In genomic region chr12:17982556-17982955, GRCh38 we compare ENCODE assay signal across 20 cellular contexts.
"Had no signal": no experiment of that assay in that cellular context is flagged by ENCODE, and none has a peak within 500 bp of the region (broad histone marks: within the 10 kb centered on the region; RNA-seq: fewer than 3 reads in every experiment).

No MANE protein-coding gene starts in this region.

- H3K9me3 Mint-ChIP-seq: WTC11 had no signal

- ATAC-seq: activated CD8-positive, alpha-beta T cell treated with anti-CD3 and anti-CD28 coated beads, Interleukin-2, amount 10 ng/mL, durations not matched to agents 7 days and 5 days; WTC11 had no signal

- DNase-seq: activated CD4-positive, alpha-beta T cell treated with anti-CD3 and anti-CD28 coated beads for 48 hours; activated CD4-positive, alpha-beta T cell treated with anti-CD3 and anti-CD28 coated beads, Interleukin-2, amount 50 U/mL, for 4 hours; activated CD4-positive, CD25-positive, alpha-beta regulatory T cell treated with anti-CD3 and anti-CD28 coated beads, Interleukin-2, amount 50 U/mL, for 72 hours; activated CD8-positive, alpha-beta memory T cell treated with anti-CD3 and anti-CD28 coated beads, Interleukin-2, amount 50 U/mL, for 48 hours; activated CD8-positive, alpha-beta T cell treated with anti-CD3 and anti-CD28 coated beads, Interleukin-2, amount 10 ng/mL, durations not matched to agents 7 days and 5 days; activated naive CD4-positive, alpha-beta T cell treated with anti-CD3 and anti-CD28 coated beads, Interleukin-2, amount 50 U/mL, for 16 hours; activated naive CD8-positive, alpha-beta T cell treated with anti-CD3 and anti-CD28 coated beads, Interleukin-2, amount 10 ng/mL, durations not matched to agents 7 days and 5 days; activated T-cell treated with anti-CD3 and anti-CD28 coated beads, Interleukin-2, amount 50 U/mL, for 1 hour; adrenal gland; anterior cingulate cortex; central memory CD4-positive, alpha-beta T cell; MM.1S; NCI-H1105 treated with DMSO at 0.1 percent for 48 hours; NCI-H1930; NCI-H2171 treated with DMSO at 0.1 percent for 48 hours; NCI-H226; NCI-H526 treated with DMSO at 0.1 percent for 48 hours; SHP77 treated with DMSO at 0.1 percent for 48 hours had no signal

- H3K4me1 Mint-ChIP-seq: activated naive CD8-positive, alpha-beta T cell treated with anti-CD3 and anti-CD28 coated beads, Interleukin-2, amount 10 ng/mL, durations not matched to agents 7 days and 5 days; WTC11 had no signal

- H3K4me3 ChIP-seq: adrenal gland had no signal

- H3K27ac ChIP-seq: adrenal gland had no signal

- H3K27me3 ChIP-seq: adrenal gland had no signal

- H3K27me3 Mint-ChIP-seq: activated naive CD8-positive, alpha-beta T cell treated with anti-CD3 and anti-CD28 coated beads, Interleukin-2, amount 10 ng/mL, durations not matched to agents 7 days and 5 days had no signal

- H3K4me3 Mint-ChIP-seq: activated CD8-positive, alpha-beta T cell treated with anti-CD3 and anti-CD28 coated beads, Interleukin-2, amount 10 ng/mL, durations not matched to agents 7 days and 5 days; activated naive CD8-positive, alpha-beta T cell treated with anti-CD3 and anti-CD28 coated beads, Interleukin-2, amount 10 ng/mL, durations not matched to agents 7 days and 5 days; T-helper 1 cell treated with Interleukin-12 subunit alpha and Interleukin-12 subunit beta and Interleukin-4 antibody, amounts not matched to agents 30 μg/mL and 1 μg/mL, for 36 hours; WTC11 had no signal

- H3K36me3 ChIP-seq: adrenal gland had no signal

- H3K9me3 ChIP-seq: adrenal gland had no signal

- H3K36me3 Mint-ChIP-seq: activated naive CD8-positive, alpha-beta T cell treated with anti-CD3 and anti-CD28 coated beads, Interleukin-2, amount 10 ng/mL, durations not matched to agents 7 days and 5 days; WTC11 had no signal

- H3K27ac Mint-ChIP-seq: activated CD8-positive, alpha-beta T cell treated with anti-CD3 and anti-CD28 coated beads, Interleukin-2, amount 10 ng/mL, durations not matched to agents 7 days and 5 days; activated naive CD8-positive, alpha-beta T cell treated with anti-CD3 and anti-CD28 coated beads, Interleukin-2, amount 10 ng/mL, durations not matched to agents 7 days and 5 days; T-helper 1 cell treated with Interleukin-12 subunit alpha and Interleukin-12 subunit beta and Interleukin-4 antibody, amounts not matched to agents 30 μg/mL and 1 μg/mL, for 36 hours; WTC11 had no signal

- H3K4me1 ChIP-seq: adrenal gland had no signal
